ENCODE assay signal across 20 cellular contexts in genomic region chr4:51997647-51998046, GRCh38. TPM values are rescaled to one million over a fixed set of nuclear protein-coding genes. Genes with fewer than 3 reads are reported as not detected.
"Had no signal": no experiment of that assay in that cellular context is flagged by ENCODE, and none has a peak within 500 bp of the region (broad histone marks: within the 10 kb centered on the region; RNA-seq: fewer than 3 reads in every experiment).

No MANE protein-coding gene starts in this region.

- H3K9me3 ChIP-seq: adrenal gland, left lung, thoracic aorta, upper lobe of left lung had no signal

- H3K27ac ChIP-seq: adrenal gland, epithelial cell of prostate, left lung, sigmoid colon, thoracic aorta, upper lobe of left lung had no signal

- H3K36me3 ChIP-seq: adrenal gland, left lung, sigmoid colon, thoracic aorta, upper lobe of left lung had no signal

- H3K36me3 Mint-ChIP-seq: activated naive CD4-positive, alpha-beta T cell treated with anti-CD3 and anti-CD28 coated beads, Interleukin-2, amount 50 U/mL, for 72 hours; immature natural killer cell; naive thymus-derived CD8-positive, alpha-beta T cell; stimulated activated naive B cell treated with anti-CD40 and anti-IgM and Interleukin-4, amounts not matched to agents 10 μg/mL and 1 μg/mL and 100 μg/mL, for 72 hours; T-cell had no signal

- H3K4me1 ChIP-seq: adrenal gland, left lung, sigmoid colon, upper lobe of left lung had no signal

- H3K27me3 Mint-ChIP-seq: activated T-helper 17 cell treated with anti-CD3 and anti-CD28 coated beads, Interleukin-2, amount 50 U/mL, for 72 hours; T-cell had no signal

- H3K4me3 ChIP-seq: adrenal gland, left lung, sigmoid colon, thoracic aorta, upper lobe of left lung had no signal

- H3K9me3 Mint-ChIP-seq: activated naive CD4-positive, alpha-beta T cell treated with anti-CD3 and anti-CD28 coated beads, Interleukin-2, amount 50 U/mL, for 72 hours; activated T-helper 17 cell treated with anti-CD3 and anti-CD28 coated beads, Interleukin-2, amount 50 U/mL, for 72 hours; naive thymus-derived CD8-positive, alpha-beta T cell; stimulated activated naive B cell treated with anti-CD40 and anti-IgM and Interleukin-4, amounts not matched to agents 10 μg/mL and 1 μg/mL and 100 μg/mL, for 72 hours; T-cell; T-helper 2 cell treated with Interferon-gamma antibody and Interleukin-4, amounts not matched to agents 5 μg/mL and 100 μg/mL, for 36 hours had no signal

- ATAC-seq: activated naive CD4-positive, alpha-beta T cell treated with anti-CD3 and anti-CD28 coated beads, Interleukin-2, amount 50 U/mL, for 72 hours; activated T-helper 17 cell treated with anti-CD3 and anti-CD28 coated beads, Interleukin-2, amount 50 U/mL, for 72 hours; left lung; naive thymus-derived CD8-positive, alpha-beta T cell; stimulated activated naive B cell treated with anti-CD40 and anti-IgM and Interleukin-4, amounts not matched to agents 10 μg/mL and 1 μg/mL and 100 μg/mL, for 72 hours; T-cell had no signal

- H3K4me1 Mint-ChIP-seq: activated T-helper 17 cell treated with anti-CD3 and anti-CD28 coated beads, Interleukin-2, amount 50 U/mL, for 72 hours; immature natural killer cell; naive thymus-derived CD8-positive, alpha-beta T cell; stimulated activated naive B cell treated with anti-CD40 and anti-IgM and Interleukin-4, amounts not matched to agents 10 μg/mL and 1 μg/mL and 100 μg/mL, for 72 hours; T-cell had no signal

- DNase-seq: activated T-cell treated with anti-CD3 and anti-CD28 coated beads, Interleukin-2, amount 50 U/mL, for 1 hour; adrenal gland; cerebellar nuclear complex; cortex of kidney; foreskin melanocyte; immature natural killer cell; left lung; naive thymus-derived CD8-positive, alpha-beta T cell; sigmoid colon; stimulated activated CD4-positive, alpha-beta T cell treated with anti-CD3 and anti-CD28 coated beads, Interleukin-2, amount 100 ng/mL, for 48 hours; stimulated activated CD8-positive, alpha-beta memory T cell treated with anti-CD3 and anti-CD28 coated beads, Interleukin-4, amount 100 ng/mL, for 48 hours; stimulated activated naive B cell treated with anti-CD40 and anti-IgM and Interleukin-4, amounts not matched to agents 10 μg/mL and 1 μg/mL and 100 μg/mL, for 72 hours; T-cell; upper lobe of left lung had no signal

- H3K27ac Mint-ChIP-seq: activated naive CD4-positive, alpha-beta T cell treated with anti-CD3 and anti-CD28 coated beads, Interleukin-2, amount 50 U/mL, for 72 hours; activated T-helper 17 cell treated with anti-CD3 and anti-CD28 coated beads, Interleukin-2, amount 50 U/mL, for 72 hours; immature natural killer cell; naive thymus-derived CD8-positive, alpha-beta T cell; stimulated activated naive B cell treated with anti-CD40 and anti-IgM and Interleukin-4, amounts not matched to agents 10 μg/mL and 1 μg/mL and 100 μg/mL, for 72 hours; T-cell; T-helper 2 cell treated with Interferon-gamma antibody and Interleukin-4, amounts not matched to agents 5 μg/mL and 100 μg/mL, for 36 hours had no signal

- H3K27me3 ChIP-seq: adrenal gland, left lung, sigmoid colon, upper lobe of left lung had no signal

- H3K4me3 Mint-ChIP-seq: activated T-helper 17 cell treated with anti-CD3 and anti-CD28 coated beads, Interleukin-2, amount 50 U/mL, for 72 hours; immature natural killer cell; naive thymus-derived CD8-positive, alpha-beta T cell; stimulated activated naive B cell treated with anti-CD40 and anti-IgM and Interleukin-4, amounts not matched to agents 10 μg/mL and 1 μg/mL and 100 μg/mL, for 72 hours; T-cell; T-helper 2 cell treated with Interferon-gamma antibody and Interleukin-4, amounts not matched to agents 5 μg/mL and 100 μg/mL, for 36 hours had no signal

RNA-seq across cellular contexts. Expression of gene LRRC66, which starts 22.5 kb away (rescaled TPM):
- total RNA-seq: lung microvascular endothelial cell had no signal
- polyA plus RNA-seq: immature natural killer cell had no signal

RNA-seq across cellular contexts. Expression of gene SPATA18, which starts 53.5 kb away (rescaled TPM):
- polyA plus RNA-seq: immature natural killer cell; naive thymus-derived CD8-positive, alpha-beta T cell had no signal
